ENCODE assay signal across 4 cellular contexts in the genomic region with DNA sequence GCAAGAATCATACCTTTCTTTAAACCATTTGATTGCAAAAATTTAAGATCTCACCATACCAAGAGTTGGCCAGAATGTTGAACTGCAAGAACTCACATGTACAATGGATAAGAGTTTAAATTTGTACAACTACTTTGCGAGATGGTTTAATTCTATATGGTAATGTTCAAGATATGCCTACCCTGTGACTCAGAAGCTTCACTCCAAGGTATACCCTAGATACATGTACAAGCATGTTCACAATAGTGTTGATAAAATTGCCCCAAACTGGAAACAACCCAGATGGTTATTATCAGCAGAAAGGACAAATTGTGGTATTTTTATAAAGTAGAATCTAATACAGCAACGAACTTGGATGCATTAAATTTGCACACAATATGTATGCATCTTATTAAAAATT.
"Had no signal": no experiment of that assay in that cellular context is flagged by ENCODE, and none has a peak within 500 bp of the region (broad histone marks: within the 10 kb centered on the region; RNA-seq: fewer than 3 reads in every experiment).

No MANE protein-coding gene starts in this region.

- H3K4me2 ChIP-seq: GM23338 had no signal

- ATAC-seq: GM23338 had no signal

- H3K4me3 ChIP-seq: GM23338 had no signal

- H2AFZ ChIP-seq: GM23338 had no signal

- DNase-seq: H9, HCEC 1CT, IMR-90 had no signal
